In genomic region chr6:33670086-33670660, GRCh38 we compare ENCODE assay signal across 30 cellular contexts.
"Had no signal": no experiment of that assay in that cellular context is flagged by ENCODE, and none has a peak within 500 bp of the region (broad histone marks: within the 10 kb centered on the region; RNA-seq: fewer than 3 reads in every experiment).

No MANE protein-coding gene starts in this region.

- ATAC-seq: activated CD4-positive, CD25-positive, alpha-beta regulatory T cell treated with anti-CD3 and anti-CD28 coated beads, Interleukin-2, amount 50 U/mL, for 24 hours; left colon; naive thymus-derived CD8-positive, alpha-beta T cell; T-helper 17 cell had no signal

- H3K27ac ChIP-seq: ascending aorta, right atrium auricular region, thoracic aorta, vagina, WERI-Rb-1 had no signal

- H3K9me3 Mint-ChIP-seq: activated naive CD4-positive, alpha-beta T cell treated with anti-CD3 and anti-CD28 coated beads, Interleukin-2, amount 10 ng/mL, durations not matched to agents 7 days and 5 days; activated naive CD8-positive, alpha-beta T cell treated with anti-CD3 and anti-CD28 coated beads, Interleukin-2, amount 10 ng/mL, durations not matched to agents 7 days and 5 days; activated T-cell treated with anti-CD3 and anti-CD28 coated beads, Interleukin-2, amount 50 U/mL, for 24 hours; naive thymus-derived CD8-positive, alpha-beta T cell; neural crest cell; type B pancreatic cell had no signal

- H3K27me3 ChIP-seq: ascending aorta, right atrium auricular region, vagina had no signal

- H3K4me3 ChIP-seq: ascending aorta, right atrium auricular region, thoracic aorta, vagina had no signal

- H3K9me3 ChIP-seq: ascending aorta, right atrium auricular region, thoracic aorta, vagina had no signal

- H3K4me1 ChIP-seq: ascending aorta, right atrium auricular region had no signal

- FAIRE-seq: colon, keratinocyte had no signal

- H3K36me3 ChIP-seq: ascending aorta, thoracic aorta had no signal

- H3K27ac Mint-ChIP-seq: activated naive CD8-positive, alpha-beta T cell treated with anti-CD3 and anti-CD28 coated beads, Interleukin-2, amount 10 ng/mL, durations not matched to agents 7 days and 5 days had no signal

- H3K4me3 Mint-ChIP-seq: activated naive CD4-positive, alpha-beta T cell treated with anti-CD3 and anti-CD28 coated beads, Interleukin-2, amount 10 ng/mL, durations not matched to agents 7 days and 5 days; activated naive CD8-positive, alpha-beta T cell treated with anti-CD3 and anti-CD28 coated beads, Interleukin-2, amount 10 ng/mL, durations not matched to agents 7 days and 5 days; activated T-cell treated with anti-CD3 and anti-CD28 coated beads, Interleukin-2, amount 50 U/mL, for 24 hours; naive thymus-derived CD8-positive, alpha-beta T cell; neural crest cell; type B pancreatic cell had no signal

- DNase-seq: activated CD4-positive, alpha-beta T cell treated with anti-CD3 and anti-CD28 coated beads for 48 hours; activated CD4-positive, alpha-beta T cell treated with anti-CD3 and anti-CD28 coated beads, Interleukin-2, amount 50 U/mL, for 48 hours; activated CD8-positive, alpha-beta memory T cell treated with anti-CD3 and anti-CD28 coated beads, Interleukin-2, amount 50 U/mL, for 48 hours; activated gamma-delta T cell; activated naive CD4-positive, alpha-beta T cell treated with anti-CD3 and anti-CD28 coated beads, Interleukin-2, amount 10 ng/mL, durations not matched to agents 7 days and 5 days; activated naive CD8-positive, alpha-beta T cell treated with anti-CD3 and anti-CD28 coated beads, Interleukin-2, amount 10 ng/mL, durations not matched to agents 7 days and 5 days; activated T-cell treated with anti-CD3 and anti-CD28 coated beads, Interleukin-2, amount 50 U/mL, for 24 hours; central memory CD4-positive, alpha-beta T cell; dermis blood vessel endothelial cell; effector CD4-positive, alpha-beta T cell; erythroblast; head of caudate nucleus; hippocampal formation; left colon; mammary epithelial cell; naive thymus-derived CD8-positive, alpha-beta T cell; stimulated activated CD4-positive, alpha-beta T cell treated with anti-CD3 and anti-CD28 coated beads, Interleukin-15, amount 100 ng/mL, for 24 hours; stimulated activated naive CD4-positive, alpha-beta T cell treated with Interleukin-2 at 50 U/mL for 16 hours; T-helper 17 cell; T1000; WERI-Rb-1 had no signal

- H3K27me3 Mint-ChIP-seq: activated naive CD4-positive, alpha-beta T cell treated with anti-CD3 and anti-CD28 coated beads, Interleukin-2, amount 10 ng/mL, durations not matched to agents 7 days and 5 days; activated naive CD8-positive, alpha-beta T cell treated with anti-CD3 and anti-CD28 coated beads, Interleukin-2, amount 10 ng/mL, durations not matched to agents 7 days and 5 days; activated T-cell treated with anti-CD3 and anti-CD28 coated beads, Interleukin-2, amount 50 U/mL, for 24 hours; naive thymus-derived CD8-positive, alpha-beta T cell; T-helper 17 cell; type B pancreatic cell had no signal
